10 cellular contexts compared by ENCODE assay signal in genomic region chr4:82217986-82218715, GRCh38.
A peak's percentile ranks its signal among the peaks of the same experiment; 100 is the strongest.
DNase-seq lines count a peak whose midpoint lies in the region; ATAC-seq and TF ChIP-seq lines count a peak whose summit lies in the region.
"Had no signal": no experiment of that assay in that cellular context is flagged by ENCODE, and none has a peak within 500 bp of the region (broad histone marks: within the 10 kb centered on the region; RNA-seq: fewer than 3 reads in every experiment).

No MANE protein-coding gene starts in this region.

- H3K9me3 ChIP-seq in BE2C (no peaks in the 10 kb centered on the region), RWPE2 (ENCODE audit: severe bottlenecking) (peaks cover 2% of the 10 kb centered on the region)

- H3K36me3 ChIP-seq in BE2C (no peaks in the 10 kb centered on the region), GM06990 (ENCODE audit: control insufficient read depth, insufficient read depth, low read length) (no peaks in the 10 kb centered on the region), RWPE2 (ENCODE audit: low read depth) (no peaks in the 10 kb centered on the region)

- intact Hi-C loops in head of caudate nucleus (cut with DNase I): no loop called here

- no peak for DNase-seq in BE2C
- no peak for DNase-seq in GM06990 (ENCODE audit: extremely low read depth, insufficient read length)
- no peak for DNase-seq in RWPE2 (ENCODE audit: low spot score)
- peak in 22 of 42 donors; percentile 4 to 58 (median 22) for DNase-seq in head of caudate nucleus
- DNase-seq in GM19238 (ENCODE audit: insufficient read length, low spot score): no peak
- DNase-seq in NCI-H774 (lab: John Stamatoyannopoulos, UW): no peak
- DNase-seq in stimulated activated CD4-positive, alpha-beta T cell treated with anti-CD3 and anti-CD28 coated beads, Interleukin-2, amount 100 ng/mL, for 24 hours: no peak
- DNase-seq: effector CD4-positive, alpha-beta T cell; NCI-H526 had no signal

- ATAC-seq in RWPE2 (ENCODE audit: low read depth) (peak; percentile 61; the same call in 1 of the 3 replicates), GM21390 (IDR thresholded peaks at IDR 0.05; ENCODE audit: unreplicated experiment) (no peak)

- no peaks in the 10 kb centered on the region for H3K4me1 ChIP-seq in BE2C
- no peaks in the 10 kb centered on the region for H3K4me1 ChIP-seq in RWPE2 (ENCODE audit: insufficient read depth, poor library complexity, severe bottlenecking)

- TF ChIP-seq CTCF in BE2C (IDR thresholded peaks at IDR 0.05; ENCODE audit: low read depth, low read length) (peak; percentile 40), GM06990 (IDR thresholded peaks at IDR 0.05; ENCODE audit: insufficient read depth, low read length, poor library complexity, severe bottlenecking) (peak; percentile 36), RWPE2 (IDR thresholded peaks at IDR 0.05; ENCODE audit: poor library complexity, severe bottlenecking) (peak; percentile 45)

- H3K4me3 ChIP-seq in BE2C (ENCODE audit: low read depth, low read length): no peak overlapping the region
- no peak overlapping the region for H3K4me3 ChIP-seq in GM06990 (replicated peaks; ENCODE audit: low read depth, low read length)
- H3K4me3 ChIP-seq in RWPE2 (ENCODE audit: severe bottlenecking): no peak overlapping the region

- no peaks in the 10 kb centered on the region for H3K27me3 ChIP-seq in BE2C
- H3K27me3 ChIP-seq in GM06990 (replicated peaks; ENCODE audit: control insufficient read depth, insufficient read depth, low read length): no peaks in the 10 kb centered on the region
- no peaks in the 10 kb centered on the region for H3K27me3 ChIP-seq in RWPE2 (ENCODE audit: insufficient read depth, poor library complexity, severe bottlenecking)

- no peak overlapping the region for H3K27ac ChIP-seq in RWPE2 (ENCODE audit: poor library complexity, severe bottlenecking)

Comparison
In these comparisons a context has a peak if more than half of its experiments do, and no peak if none do; other contexts are left out.
1. DNase-seq: peak in head of caudate nucleus (22 of 42); none in BE2C (single experiment), GM06990 (single experiment), RWPE2 (single experiment), GM19238 (single experiment), NCI-H774 (single experiment) and stimulated activated CD4-positive, alpha-beta T cell treated with anti-CD3 and anti-CD28 coated beads, Interleukin-2, amount 100 ng/mL, for 24 hours (0 of 2).
2. Peak in every context shown above with its lines, with median percentiles within 50 percentile points of each other: CTCF ChIP-seq.